ENCODE assay signal across 16 cellular contexts in genomic region chr11:107996025-107996776, GRCh38.
"Had no signal": no experiment of that assay in that cellular context is flagged by ENCODE, and none has a peak within 500 bp of the region (broad histone marks: within the 10 kb centered on the region; RNA-seq: fewer than 3 reads in every experiment).

No MANE protein-coding gene starts in this region.

- H3K36me3 ChIP-seq: heart right ventricle, neutrophil, tibial artery, upper lobe of right lung, vagina had no signal

- ATAC-seq: heart right ventricle; naive thymus-derived CD8-positive, alpha-beta T cell; right cardiac atrium; stimulated activated effector memory CD8-positive, alpha-beta T cell treated with anti-CD3 and anti-CD28 coated beads, Interleukin-12 subunit alpha, Interleukin-12 subunit beta, amount 100 ng/mL, for 72 hours; stimulated activated naive CD8-positive, alpha-beta T cell treated with anti-CD3 and anti-CD28 coated beads, Interleukin-15, Interleukin-2, amounts not matched to agents 100 U/mL and 50 U/mL, for 24 hours; upper lobe of right lung had no signal

- FAIRE-seq: frontal cortex, keratinocyte had no signal

- H3K27ac ChIP-seq: heart right ventricle, neutrophil, tibial artery, upper lobe of right lung, vagina had no signal

- H3K4me3 ChIP-seq: heart right ventricle, tibial artery, upper lobe of right lung, vagina had no signal

- H3K27me3 ChIP-seq: neutrophil, tibial artery, upper lobe of right lung, vagina had no signal

- DNase-seq: dermis blood vessel endothelial cell; heart right ventricle; immature natural killer cell; mesendoderm; naive thymus-derived CD8-positive, alpha-beta T cell; right cardiac atrium; stimulated activated CD4-positive, alpha-beta T cell treated with anti-CD3 and anti-CD28 coated beads, Interleukin-4, amount 100 ng/mL, for 1 hour; stimulated activated CD8-positive, alpha-beta memory T cell treated with anti-CD3 and anti-CD28 coated beads, Interleukin-4, amount 100 ng/mL, for 48 hours; stimulated activated naive CD8-positive, alpha-beta T cell treated with anti-CD3 and anti-CD28 coated beads, Interleukin-15, Interleukin-2, amounts not matched to agents 100 U/mL and 50 U/mL, for 24 hours; tibial artery; upper lobe of right lung had no signal

- H3K4me1 ChIP-seq: heart right ventricle, tibial artery, upper lobe of right lung, vagina had no signal

- H3K9me3 ChIP-seq: heart right ventricle, neutrophil, tibial artery, upper lobe of right lung, vagina had no signal
